1 cellular context compared by ENCODE assay signal in genomic region chr3:53171827-53172505, GRCh38.
TF ChIP-seq lines count a peak whose summit lies in the region.

No MANE protein-coding gene starts in this region.

TF ChIP-seq in GM23338, 12 proteins besides CTCF, POLR2A, EP300 and RAD21 (continued from another document):
- TF ChIP-seq JUNB (IDR thresholded peaks at IDR 0.05; ENCODE audit: unreplicated experiment) (no peak), ZNF331 (CRISPR knock-in tag; IDR thresholded peaks at IDR 0.05; ENCODE audit: low read depth) (no peak), NANOG (IDR thresholded peaks at IDR 0.05; ENCODE audit: borderline replicate concordance) (no peak), EZH2phosphoT487 (IDR thresholded peaks at IDR 0.05; ENCODE audit: unreplicated experiment) (no peak), POLR2AphosphoS5 (IDR thresholded peaks at IDR 0.05; ENCODE audit: low read depth) (no peak), STAT1 (IDR thresholded peaks at IDR 0.05; ENCODE audit: unreplicated experiment) (no peak), REST (IDR thresholded peaks at IDR 0.05; ENCODE audit: unreplicated experiment) (no peak), CREB1 (CRISPR knock-in tag; IDR thresholded peaks at IDR 0.05; ENCODE audit: low read depth) (no peak)
- TF ChIP-seq, protein P1, sequence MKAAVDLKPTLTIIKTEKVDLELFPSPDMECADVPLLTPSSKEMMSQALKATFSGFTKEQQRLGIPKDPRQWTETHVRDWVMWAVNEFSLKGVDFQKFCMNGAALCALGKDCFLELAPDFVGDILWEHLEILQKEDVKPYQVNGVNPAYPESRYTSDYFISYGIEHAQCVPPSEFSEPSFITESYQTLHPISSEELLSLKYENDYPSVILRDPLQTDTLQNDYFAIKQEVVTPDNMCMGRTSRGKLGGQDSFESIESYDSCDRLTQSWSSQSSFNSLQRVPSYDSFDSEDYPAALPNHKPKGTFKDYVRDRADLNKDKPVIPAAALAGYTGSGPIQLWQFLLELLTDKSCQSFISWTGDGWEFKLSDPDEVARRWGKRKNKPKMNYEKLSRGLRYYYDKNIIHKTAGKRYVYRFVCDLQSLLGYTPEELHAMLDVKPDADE (IDR thresholded peaks at IDR 0.05): no peak
